In the genomic region with DNA sequence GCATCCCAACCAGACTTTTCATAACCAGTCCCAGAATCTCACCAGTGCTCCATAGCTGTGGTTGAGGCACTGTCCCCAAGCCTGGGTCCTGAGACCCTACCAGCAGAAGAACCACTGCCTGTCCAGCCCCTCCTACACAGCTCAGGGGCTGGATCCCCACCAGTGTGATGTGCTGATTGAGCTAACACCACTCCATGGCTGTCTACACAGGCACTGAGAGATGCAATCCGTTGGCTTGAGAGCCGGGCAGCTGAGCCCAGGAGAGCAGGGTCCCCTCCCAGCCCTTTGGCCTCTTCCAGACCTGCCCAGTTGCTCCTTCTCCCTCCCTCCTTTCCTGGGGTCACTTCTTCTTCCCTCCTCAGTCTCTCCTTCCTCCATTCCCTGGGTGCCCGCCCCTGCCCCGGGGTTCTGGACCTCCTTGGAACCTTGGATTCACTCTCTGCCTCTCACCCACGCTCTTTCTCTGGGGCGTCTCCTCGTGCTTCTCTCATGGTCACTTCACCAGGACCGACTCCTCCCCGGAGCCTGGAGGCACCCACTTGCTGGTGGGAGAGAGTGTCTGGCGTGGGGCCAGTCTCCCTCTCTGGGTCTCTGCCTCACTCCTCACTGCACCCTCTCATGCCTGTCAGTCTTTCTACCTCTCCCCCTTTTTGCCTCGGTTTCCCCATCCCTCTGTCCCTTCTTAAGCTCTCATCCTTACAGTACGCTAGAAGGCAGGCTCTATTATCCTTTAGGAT, we compare ENCODE assay signal across 6 cellular contexts. TPM values are rescaled to one million over a fixed set of nuclear protein-coding genes. Genes with fewer than 3 reads are reported as not detected.
DNase-seq lines count a peak whose midpoint lies in the region; ATAC-seq and TF ChIP-seq lines count a peak whose summit lies in the region.

No MANE protein-coding gene starts in this region.

- no peak overlapping the region for H3K27ac ChIP-seq in foreskin keratinocyte

- H3K4me1 ChIP-seq in foreskin keratinocyte: peaks cover 7% of the 10 kb centered on the region

- TF ChIP-seq CTCF in foreskin keratinocyte (conservative IDR thresholded peaks at IDR 0.05): no peak

- intact Hi-C loops in activated CD4-positive, alpha-beta T cell treated with anti-CD3 and anti-CD28 coated beads for 36 hours (cut with DNase I, micrococcal nuclease): loop anchor here in 1 of 2 experiments (1.0 to 2.0 kb wide), 2 partner anchors 91 to 395 kb away; a partner anchor contains a TSS

- CTCF ChIA-PET in activated CD4-positive, alpha-beta T cell treated with anti-CD3 and anti-CD28 coated beads for 36 hours (lab: Charles Lee): interaction anchor here (0.5 to 3.8 kb wide), 5 partner anchors 9 to 256 kb away, joined by 3 to 26 read pairs (median 4); no protein-coding TSS in a partner anchor

- peak overlapping the region; percentile 74 for H3K4me3 Mint-ChIP-seq in activated CD4-positive, alpha-beta T cell treated with anti-CD3 and anti-CD28 coated beads for 36 hours
- peak overlapping the region; percentile 56 to 70 for H3K4me3 Mint-ChIP-seq in stimulated activated naive B cell treated with anti-CD40 and anti-IgM and Interleukin-4, amounts not matched to agents 10 μg/mL and 1 μg/mL and 100 μg/mL, for 72 hours

- H3K9me3 Mint-ChIP-seq in activated CD4-positive, alpha-beta T cell treated with anti-CD3 and anti-CD28 coated beads for 36 hours (ENCODE audit: low read depth): no peaks in the 10 kb centered on the region
- no peaks in the 10 kb centered on the region for H3K9me3 Mint-ChIP-seq in stimulated activated naive B cell treated with anti-CD40 and anti-IgM and Interleukin-4, amounts not matched to agents 10 μg/mL and 1 μg/mL and 100 μg/mL, for 72 hours

- no peaks in the 10 kb centered on the region for H3K27me3 ChIP-seq in foreskin keratinocyte

- POLR2A ChIA-PET in activated CD4-positive, alpha-beta T cell treated with anti-CD3 and anti-CD28 coated beads for 36 hours (lab: Charles Lee): interaction anchor here (0.9 to 1.5 kb wide), 4 partner anchors 17 to 99 kb away, joined by 3 to 4 read pairs (median 3); a partner anchor contains a TSS

- H3K27ac Mint-ChIP-seq in activated CD4-positive, alpha-beta T cell treated with anti-CD3 and anti-CD28 coated beads for 36 hours: peak overlapping the region; percentile 93
- H3K27ac Mint-ChIP-seq in stimulated activated naive B cell treated with anti-CD40 and anti-IgM and Interleukin-4, amounts not matched to agents 10 μg/mL and 1 μg/mL and 100 μg/mL, for 72 hours: no peak overlapping the region

- H3K4me1 Mint-ChIP-seq in activated CD4-positive, alpha-beta T cell treated with anti-CD3 and anti-CD28 coated beads for 36 hours: peaks cover 48% of the 10 kb centered on the region
- peaks cover 29 to 57% of the 10 kb centered on the region in 2 donors for H3K4me1 Mint-ChIP-seq in stimulated activated naive B cell treated with anti-CD40 and anti-IgM and Interleukin-4, amounts not matched to agents 10 μg/mL and 1 μg/mL and 100 μg/mL, for 72 hours

- ATAC-seq in activated CD4-positive, alpha-beta T cell treated with anti-CD3 and anti-CD28 coated beads for 36 hours: peak; percentile 11
- peak; percentile 7 for ATAC-seq in foreskin keratinocyte
- peak in 1 of 2 donors; percentile 11 for ATAC-seq in stimulated activated naive B cell treated with anti-CD40 and anti-IgM and Interleukin-4, amounts not matched to agents 10 μg/mL and 1 μg/mL and 100 μg/mL, for 72 hours (replicated peaks)

- H3K27me3 Mint-ChIP-seq in activated CD4-positive, alpha-beta T cell treated with anti-CD3 and anti-CD28 coated beads for 36 hours: no peaks in the 10 kb centered on the region
- H3K27me3 Mint-ChIP-seq in stimulated activated naive B cell treated with anti-CD40 and anti-IgM and Interleukin-4, amounts not matched to agents 10 μg/mL and 1 μg/mL and 100 μg/mL, for 72 hours: no peaks in the 10 kb centered on the region

- DNase-seq in activated CD4-positive, alpha-beta T cell treated with anti-CD3 and anti-CD28 coated beads for 36 hours: no peak
- DNase-seq in activated CD4-positive, alpha-beta T cell treated with anti-CD3 and anti-CD28 coated beads for 1 hour: no peak
- DNase-seq in foreskin keratinocyte (no peak), NCI-H1930 (lab: John Stamatoyannopoulos, UW) (no peak)
- no peak for DNase-seq in stimulated activated naive B cell treated with anti-CD40 and anti-IgM and Interleukin-4, amounts not matched to agents 10 μg/mL and 1 μg/mL and 100 μg/mL, for 72 hours
- no peak for DNase-seq in activated CD4-positive, alpha-beta T cell treated with anti-CD3 and anti-CD28 coated beads, Interleukin-2, amount 50 U/mL, for 48 hours

- peaks cover 16% of the 10 kb centered on the region for H3K36me3 Mint-ChIP-seq in activated CD4-positive, alpha-beta T cell treated with anti-CD3 and anti-CD28 coated beads for 36 hours (ENCODE audit: low read depth)
- peaks cover 12 to 17% of the 10 kb centered on the region in 2 donors for H3K36me3 Mint-ChIP-seq in stimulated activated naive B cell treated with anti-CD40 and anti-IgM and Interleukin-4, amounts not matched to agents 10 μg/mL and 1 μg/mL and 100 μg/mL, for 72 hours

RNA-seq across cellular contexts. Expression of a gene that starts 0.7 kb away (rescaled TPM):
- 10 to 100 TPM; 66.5 to 78.8 TPM for total RNA-seq in activated CD4-positive, alpha-beta T cell treated with anti-CD3 and anti-CD28 coated beads for 36 hours
- 62.2 and 66.1 TPM in 2 replicates for total RNA-seq in foreskin keratinocyte
- 62.0 and 62.8 TPM in 2 replicates for polyA plus RNA-seq in foreskin keratinocyte

RNA-seq across cellular contexts. Expression of a gene that starts 25.3 kb away (rescaled TPM):
- total RNA-seq in activated CD4-positive, alpha-beta T cell treated with anti-CD3 and anti-CD28 coated beads for 36 hours: 1,000 to 10,000 TPM; 7,016 to 9,748 TPM
- total RNA-seq in foreskin keratinocyte: 1,538 and 2,710 TPM in 2 replicates
- polyA plus RNA-seq in foreskin keratinocyte: 10.1 and 11.9 TPM in 2 replicates

RNA-seq across cellular contexts. Expression of a gene that starts 34.0 kb away (rescaled TPM):
- 10 to 100 TPM; 57.8 to 72.7 TPM for total RNA-seq in activated CD4-positive, alpha-beta T cell treated with anti-CD3 and anti-CD28 coated beads for 36 hours
- total RNA-seq in foreskin keratinocyte: 11.5 and 15.1 TPM in 2 replicates
- polyA plus RNA-seq in foreskin keratinocyte: 14.8 and 19.3 TPM in 2 replicates

RNA-seq across cellular contexts. Expression of a gene that starts 46.1 kb away (rescaled TPM):
- total RNA-seq in activated CD4-positive, alpha-beta T cell treated with anti-CD3 and anti-CD28 coated beads for 36 hours: 10 to 100 TPM; 50.7 to 56.4 TPM
- total RNA-seq in foreskin keratinocyte: 77.3 and 78.6 TPM in 2 replicates
- 119 and 123 TPM in 2 replicates for polyA plus RNA-seq in foreskin keratinocyte

RNA-seq across cellular contexts. Expression of a gene that starts 48.2 kb away (rescaled TPM):
- 10 to 100 TPM; 12.8 to 22.7 TPM for total RNA-seq in activated CD4-positive, alpha-beta T cell treated with anti-CD3 and anti-CD28 coated beads for 36 hours
- total RNA-seq in foreskin keratinocyte: 21.2 and 32.0 TPM in 2 replicates
- polyA plus RNA-seq in foreskin keratinocyte: 31.4 and 45.1 TPM in 2 replicates
